In the genomic region with DNA sequence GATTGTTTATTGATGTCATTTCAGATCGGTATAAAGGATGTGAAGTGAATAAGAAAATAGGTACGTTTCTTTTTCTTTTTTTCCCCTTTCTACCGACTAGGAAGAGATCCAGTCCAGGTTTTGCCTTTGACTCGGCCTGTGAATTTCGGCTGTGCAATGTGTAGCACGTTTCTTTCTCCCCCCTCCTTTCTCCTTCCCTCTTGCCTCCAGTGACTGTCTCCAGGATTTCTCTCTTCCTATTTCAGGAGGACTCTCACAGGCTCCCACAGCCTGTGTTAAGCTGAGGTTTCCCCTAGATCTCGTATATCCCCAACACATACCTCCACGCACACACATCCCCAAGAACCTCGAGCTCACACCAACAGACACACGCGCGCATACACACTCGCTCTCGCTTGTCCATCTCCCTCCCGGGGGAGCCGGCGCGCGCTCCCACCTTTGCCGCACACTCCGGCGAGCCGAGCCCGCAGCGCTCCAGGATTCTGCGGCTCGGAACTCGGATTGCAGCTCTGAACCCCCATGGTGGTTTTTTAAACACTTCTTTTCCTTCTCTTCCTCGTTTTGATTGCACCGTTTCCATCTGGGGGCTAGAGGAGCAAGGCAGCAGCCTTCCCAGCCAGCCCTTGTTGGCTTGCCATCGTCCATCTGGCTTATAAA, we compare ENCODE assay signal across 8 cellular contexts. TPM values are rescaled to one million over a fixed set of nuclear protein-coding genes. Genes with fewer than 3 reads are reported as not detected.
DNase-seq lines count a peak whose midpoint lies in the region; ATAC-seq, FAIRE-seq and TF ChIP-seq lines count a peak whose summit lies in the region.

A gene (plus strand): TSS at position 185 of the 657 bp plus-strand sequence.

- peaks cover 42% of the 10 kb centered on the region for H3K79me2 ChIP-seq in astrocyte (ENCODE audit: insufficient read depth, low read length)

- DNase-seq in ELR (ENCODE audit: low read depth), result peak; percentile 87
- DNase-seq in NCI-H2107 (lab: John Stamatoyannopoulos, UW), result peak; percentile 18
- peak; percentile 99 for DNase-seq in astrocyte (ENCODE audit: low read depth)
- no peak for DNase-seq in iPS DF 6.9 (ENCODE audit: low read depth, low spot score)
- peak; percentile 89 for DNase-seq in skeletal muscle cell (ENCODE audit: low read depth)
- no peak for DNase-seq in naive thymus-derived CD4-positive, alpha-beta T cell
- no peak for DNase-seq in AML-193 (lab: John Stamatoyannopoulos, UW)

- no peaks in the 10 kb centered on the region for H3K27me3 Mint-ChIP-seq in astrocyte (ENCODE audit: low read depth, unreplicated experiment)
- H3K27me3 Mint-ChIP-seq in naive thymus-derived CD4-positive, alpha-beta T cell, result peaks cover 36 to 65% (median 57%) of the 10 kb centered on the region in 5 donors

- no peaks in the 10 kb centered on the region for H3K27me3 ChIP-seq in astrocyte (ENCODE audit: insufficient read depth, low read length)
- no peaks in the 10 kb centered on the region for H3K27me3 ChIP-seq in iPS DF 6.9 (ENCODE audit: control insufficient read depth, insufficient read depth, low read length)
- peaks cover 0 to 4% of the 10 kb centered on the region in 2 donors for H3K27me3 ChIP-seq in naive thymus-derived CD4-positive, alpha-beta T cell (ENCODE audit: control insufficient read depth in 2 of 2, insufficient read depth in 2 of 2, low read length in 2 of 2)

- H3K9me3 Mint-ChIP-seq in astrocyte (ENCODE audit: unreplicated experiment), result no peaks in the 10 kb centered on the region
- peaks cover 0 to 9% (median 0%) of the 10 kb centered on the region in 11 donors for H3K9me3 Mint-ChIP-seq in naive thymus-derived CD4-positive, alpha-beta T cell

- CTCF ChIA-PET in naive thymus-derived CD4-positive, alpha-beta T cell (lab: Charles Lee), result no interaction called here

- FAIRE-seq in astrocyte (lab: Jason Lieb, UNC), result peak; percentile 99

- ATAC-seq in naive thymus-derived CD4-positive, alpha-beta T cell, result no peak
- ATAC-seq in HG03342 (IDR thresholded peaks at IDR 0.05; ENCODE audit: unreplicated experiment), result no peak

- H3K4me3 Mint-ChIP-seq in astrocyte (ENCODE audit: unreplicated experiment), result peak within 1 kb of the TSS; percentile 99
- H3K4me3 Mint-ChIP-seq in naive thymus-derived CD4-positive, alpha-beta T cell, result peak within 1 kb of the TSS in 1 of 10 donors; percentile 22

- H3K27ac ChIP-seq in astrocyte (ENCODE audit: low read depth, low read length) (peak within 1 kb of the TSS; percentile 82), iPS DF 6.9 (ENCODE audit: low read length) (no peak within 1 kb of the TSS)
- H3K27ac ChIP-seq in naive thymus-derived CD4-positive, alpha-beta T cell (ENCODE audit: low read depth, low read length), result no peak within 1 kb of the TSS

- H3K36me3 ChIP-seq in astrocyte (ENCODE audit: insufficient read depth, low read length) (no peaks in the 10 kb centered on the region), iPS DF 6.9 (ENCODE audit: control insufficient read depth, insufficient read depth, low read length) (no peaks in the 10 kb centered on the region)
- H3K36me3 ChIP-seq in naive thymus-derived CD4-positive, alpha-beta T cell (ENCODE audit: control insufficient read depth in 2 of 3, insufficient read depth in 3 of 3, low read length in 3 of 3), result no peaks in the 10 kb centered on the region

- peak within 1 kb of the TSS; percentile 92 for H3K4me2 ChIP-seq in astrocyte (ENCODE audit: low read length)

- H2AFZ ChIP-seq in astrocyte (ENCODE audit: low read depth, low read length), result peak within 1 kb of the TSS; percentile 87

- WGBS in iPS DF 6.9 (ENCODE audit: insufficient coverage, insufficient read length), result no CpG with 5 or more reads among the region's 31 CpGs

- POLR2A ChIA-PET in naive thymus-derived CD4-positive, alpha-beta T cell (lab: Charles Lee), result no interaction called here

- H3K4me3 ChIP-seq in astrocyte (ENCODE audit: insufficient read depth, low read depth, low read length), result peak within 1 kb of the TSS; percentile 80
- peak within 1 kb of the TSS; percentile 62 for H3K4me3 ChIP-seq in iPS DF 6.9 (ENCODE audit: low read length)
- peak within 1 kb of the TSS; percentile 94 for H3K4me3 ChIP-seq in skeletal muscle cell (ENCODE audit: low read depth, low read length)
- H3K4me3 ChIP-seq in naive thymus-derived CD4-positive, alpha-beta T cell (ENCODE audit: low read length), result no peak within 1 kb of the TSS

- peak within 1 kb of the TSS; percentile 93 for H3K9ac ChIP-seq in astrocyte (ENCODE audit: low read length)

- no peaks in the 10 kb centered on the region for H3K36me3 Mint-ChIP-seq in astrocyte (ENCODE audit: low read depth, unreplicated experiment)
- peaks cover 0 to 10% (median 0%) of the 10 kb centered on the region in 5 donors for H3K36me3 Mint-ChIP-seq in naive thymus-derived CD4-positive, alpha-beta T cell

- no peaks in the 10 kb centered on the region for H3K9me3 ChIP-seq in astrocyte (ENCODE audit: insufficient read depth, low read depth, low read length)
- H3K9me3 ChIP-seq in iPS DF 6.9 (ENCODE audit: control insufficient read depth, insufficient read depth, low read length), result no peaks in the 10 kb centered on the region
- H3K9me3 ChIP-seq in naive thymus-derived CD4-positive, alpha-beta T cell (ENCODE audit: control insufficient read depth in 2 of 3, low read length in 3 of 3), result no peaks in the 10 kb centered on the region

- intact Hi-C loops in naive thymus-derived CD4-positive, alpha-beta T cell (cut with micrococcal nuclease), result loop anchor here in 1 of 2 donors (10.0 kb wide), 1 partner anchor 1478 kb away; no protein-coding TSS in a partner anchor

- peaks cover 40% of the 10 kb centered on the region for H3K4me1 Mint-ChIP-seq in astrocyte (ENCODE audit: low read depth, unreplicated experiment)
- peaks cover 0 to 16% (median 0%) of the 10 kb centered on the region in 7 donors for H3K4me1 Mint-ChIP-seq in naive thymus-derived CD4-positive, alpha-beta T cell

- no peaks in the 10 kb centered on the region for H4K20me1 ChIP-seq in astrocyte (ENCODE audit: insufficient read depth, low read length)

- no peak for TF ChIP-seq CTCF in astrocyte (IDR thresholded peaks at IDR 0.05; ENCODE audit: insufficient read depth, low read depth, low read length)

- peaks cover 36% of the 10 kb centered on the region for H3K4me1 ChIP-seq in astrocyte (ENCODE audit: insufficient read depth, low read length)
- peaks cover 3% of the 10 kb centered on the region; the same call in 1 of the 2 replicates for H3K4me1 ChIP-seq in iPS DF 6.9 (ENCODE audit: control insufficient read depth, insufficient read depth, low read length)
- H3K4me1 ChIP-seq in naive thymus-derived CD4-positive, alpha-beta T cell (ENCODE audit: control insufficient read depth in 2 of 2, insufficient read depth in 2 of 2, low read length in 2 of 2), result no peaks in the 10 kb centered on the region

- H3K27ac Mint-ChIP-seq in astrocyte (ENCODE audit: unreplicated experiment), result peak within 1 kb of the TSS; percentile 97
- no peak within 1 kb of the TSS for H3K27ac Mint-ChIP-seq in naive thymus-derived CD4-positive, alpha-beta T cell

RNA-seq across cellular contexts. Expression of the gene that starts here (rescaled TPM):
- total RNA-seq in astrocyte, result 63.0 and 81.8 TPM in 2 replicates
- not detected for total RNA-seq in naive thymus-derived CD4-positive, alpha-beta T cell
- polyA plus RNA-seq in naive thymus-derived CD4-positive, alpha-beta T cell, result not detected

Comparison
In these comparisons a context has a peak if more than half of its experiments do, and no peak if none do; other contexts are left out.
1. RNA of the gene that starts here (total RNA-seq): 63.0 to 81.8 TPM in astrocyte; not detected in naive thymus-derived CD4-positive, alpha-beta T cell; every median in the first group is over 10 times any median in the second.
2. DNase-seq: peak in ELR (single experiment), NCI-H2107 (single experiment), astrocyte (single experiment) and skeletal muscle cell (single experiment); none in iPS DF 6.9 (single experiment), naive thymus-derived CD4-positive, alpha-beta T cell (0 of 9) and AML-193 (0 of 2).